9 cellular contexts compared by ENCODE assay signal in genomic region chr5:72137826-72138409, GRCh38. TPM values are rescaled to one million over a fixed set of nuclear protein-coding genes. Genes with fewer than 3 reads are reported as not detected.
DNase-seq lines count a peak whose midpoint lies in the region; ATAC-seq, FAIRE-seq and TF ChIP-seq lines count a peak whose summit lies in the region.
"Had no signal": no experiment of that assay in that cellular context is flagged by ENCODE, and none has a peak within 500 bp of the region (broad histone marks: within the 10 kb centered on the region; RNA-seq: fewer than 3 reads in every experiment).

No MANE protein-coding gene starts in this region.

- in situ Hi-C loops in GM12878 (cut with MboI) = loop anchor here (5.0 kb wide), 1 partner anchor 169 kb away; no protein-coding TSS in a partner anchor

- peak; percentile 42 for ATAC-seq in HG03354 (IDR thresholded peaks at IDR 0.05; ENCODE audit: poor library complexity, severe bottlenecking, unreplicated experiment)
- ATAC-seq in GM12878 = peak; percentile 64
- no peak for ATAC-seq in lower lobe of right lung
- no peak for ATAC-seq in GM18498 (IDR thresholded peaks at IDR 0.05; ENCODE audit: unreplicated experiment)
- ATAC-seq in GM21717 (IDR thresholded peaks at IDR 0.05; ENCODE audit: unreplicated experiment) = no peak

- no peak for TF ChIP-seq EP300 in GM12878 (IDR thresholded peaks at IDR 0.05; ENCODE audit: borderline replicate concordance in 1 of 2, control insufficient read depth in 1 of 2, low read depth in 2 of 2, low read length in 2 of 2)
- TF ChIP-seq EP300 in suprapubic skin (IDR thresholded peaks at IDR 0.05) = no peak

- intact Hi-C loops in GM12878 (cut with micrococcal nuclease; ENCODE audit: unreplicated experiment) = loop anchor here (1.0 to 5.0 kb wide), 3 partner anchors 107 to 170 kb away; no protein-coding TSS in a partner anchor
- intact Hi-C loops in lower lobe of right lung (cut with DNase I) = no loop called here

- no peak overlapping the region for H3K9ac ChIP-seq in GM12878 (ENCODE audit: control insufficient read depth, insufficient read depth, low read length)

- peaks cover 6% of the 10 kb centered on the region; the same call in 1 of the 2 replicates for H3K4me1 ChIP-seq in GM12878 (ENCODE audit: control insufficient read depth, insufficient read depth, low read length)
- peaks cover 4% of the 10 kb centered on the region for H3K4me1 ChIP-seq in lower lobe of right lung
- peaks cover 21% of the 10 kb centered on the region for H3K4me1 ChIP-seq in suprapubic skin

- BruUV-seq in GM12878 (replicated peaks; lab: Mats Ljungman, UMichigan) = no TSS peak

- POLR2A ChIA-PET in BJ (lab: Charles Lee) = no interaction called here
- POLR2A ChIA-PET in GM12878 (lab: Charles Lee) = no interaction called here

- H3K27ac ChIP-seq in GM12878 (ENCODE audit: control insufficient read depth, insufficient read depth) (no peak overlapping the region), lower lobe of right lung (no peak overlapping the region), suprapubic skin (no peak overlapping the region)

- SMC1A ChIA-PET in GM12878 (lab: Charles Lee; ENCODE audit: uncharacterized antibody, unreplicated experiment) = interaction anchor here (0.9 kb wide), 2 partner anchors 104 to 173 kb away, joined by 3 read pairs; no protein-coding TSS in a partner anchor

- no peaks in the 10 kb centered on the region for H3K27me3 ChIP-seq in BJ (ENCODE audit: control insufficient read depth, insufficient read depth, low read length)
- peaks cover 1 to 6% of the 10 kb centered on the region in 2 experiments; a peak in 3 of 4 replicates for H3K27me3 ChIP-seq in GM12878 (replicated peaks in 1 of 2; ENCODE audit: control insufficient read depth in 2 of 2, insufficient read depth in 2 of 2, low read length in 1 of 2)
- H3K27me3 ChIP-seq in lower lobe of right lung (ENCODE audit: low read depth) = no peaks in the 10 kb centered on the region
- H3K27me3 ChIP-seq in suprapubic skin = no peaks in the 10 kb centered on the region

- no peak for TF ChIP-seq POLR2A in GM12878 (IDR thresholded peaks at IDR 0.05; ENCODE audit: low read depth, low read length)
- TF ChIP-seq POLR2A in suprapubic skin (IDR thresholded peaks at IDR 0.05) = no peak

- H3K4me3 ChIP-seq in BJ (ENCODE audit: low read depth, low read length) (no peak overlapping the region), GM12878 (no peak overlapping the region), lower lobe of right lung (no peak overlapping the region), suprapubic skin (no peak overlapping the region)

- H3K36me3 ChIP-seq in BJ (ENCODE audit: control insufficient read depth, insufficient read depth, low read length) (no peaks in the 10 kb centered on the region), GM12878 (ENCODE audit: control insufficient read depth in 2 of 2, insufficient read depth in 2 of 2, low read length in 1 of 2) (no peaks in the 10 kb centered on the region), lower lobe of right lung (no peaks in the 10 kb centered on the region), suprapubic skin (no peaks in the 10 kb centered on the region)

- H3K9me3 ChIP-seq in GM12878 (replicated peaks; ENCODE audit: control insufficient read depth, insufficient read depth, low read length) (no peaks in the 10 kb centered on the region), lower lobe of right lung (no peaks in the 10 kb centered on the region), suprapubic skin (no peaks in the 10 kb centered on the region)

- no peak overlapping the region for H3K4me2 ChIP-seq in GM12878 (ENCODE audit: control insufficient read depth, insufficient read depth)

- TF ChIP-seq RAD21 in GM12878 (IDR thresholded peaks at IDR 0.05; ENCODE audit: insufficient read depth, low read depth, low read length) = peak; percentile 67

- no peaks in the 10 kb centered on the region for H4K20me1 ChIP-seq in GM12878 (ENCODE audit: control insufficient read depth, insufficient read depth)

- FAIRE-seq in GM12878 (lab: Jason Lieb, UNC) = peak; percentile 92

- H3K79me2 ChIP-seq in GM12878 (ENCODE audit: control insufficient read depth, insufficient read depth, low read length) = no peaks in the 10 kb centered on the region

- no peak overlapping the region for H2AFZ ChIP-seq in GM12878 (ENCODE audit: control insufficient read depth, low read depth, low read length)

- WGBS in GM12878 (ENCODE audit: insufficient coverage, insufficient replicate concordance, low lambda C conversion rate, missing lambda C conversion rate) = 0% methylated on average over 2 of the region's 2 CpGs
- WGBS in suprapubic skin = 53% methylated on average over 2 of the region's 2 CpGs

- no peak for DNase-seq in BJ (ENCODE audit: low read depth)
- no peak for DNase-seq in GM12878 (ENCODE audit: low read depth, low spot score)
- DNase-seq in lower lobe of right lung = no peak
- DNase-seq in suprapubic skin (ENCODE audit: low spot score in 2 of 2) = no peak
- no peak for DNase-seq in putamen (ENCODE audit: low spot score)
- DNase-seq: NCI-H146 had no signal

- RAD21 ChIA-PET in GM12878 (lab: Charles Lee; ENCODE audit: unreplicated experiment) = interaction anchor here (1.0 kb wide), 1 partner anchor 171 kb away, joined by 4 read pairs; no protein-coding TSS in a partner anchor

- peak; percentile 48 for TF ChIP-seq CTCF in BJ (IDR thresholded peaks at IDR 0.05; ENCODE audit: insufficient read depth, low read depth, low read length)
- TF ChIP-seq CTCF in GM12878 (IDR thresholded peaks at IDR 0.05 in 2 of 3, conservative IDR thresholded peaks at IDR 0.05 in 1 of 3; ENCODE audit: control insufficient read depth in 2 of 3, extremely low read depth in 1 of 3, insufficient read depth in 1 of 3, low read depth in 3 of 3, low read length in 3 of 3) = peak; percentile 43 to 59 (median 44); a peak in 5 of 6 replicates
- peak; percentile 51 for TF ChIP-seq CTCF in lower lobe of right lung (IDR thresholded peaks at IDR 0.05)
- peak in 1 of 2 donors; percentile 26 for TF ChIP-seq CTCF in suprapubic skin (IDR thresholded peaks at IDR 0.05)

- CTCF ChIA-PET in BJ (lab: Yijun Ruan, JAX) (no interaction called here), GM12878 (lab: Yijun Ruan, JAX) (interaction anchor here (0.9 to 1.1 kb wide), 5 partner anchors 107 to 171 kb away, joined by 3 to 10 read pairs (median 5); no protein-coding TSS in a partner anchor)

TF ChIP-seq in GM12878, 131 proteins besides CTCF, POLR2A, EP300 and RAD21:
- TF ChIP-seq CREB1 (IDR thresholded peaks at IDR 0.05; ENCODE audit: low read depth) (no peak), SMC3 (IDR thresholded peaks at IDR 0.05; ENCODE audit: borderline replicate concordance, low read length) (peak; percentile 76; the same call in 1 of the 2 replicates)

RNA-seq across cellular contexts. Expression of gene MAP1B, which starts 30.6 kb away (rescaled TPM):
- 27.1 and 30.9 TPM in 2 replicates for polyA plus RNA-seq in BJ (2011; rRNA removed)
- 101 and 174 TPM in 2 replicates for polyA minus RNA-seq in BJ (2011; rRNA and poly(A)+ RNA removed)
- 0.19 TPM in 1 of 2 replicates, not detected in the other for total RNA-seq in GM12878 (2013; cell fraction: nucleolus; rRNA removed)
- under 0.01 and 0.06 TPM in 2 replicates for total RNA-seq in GM12878 (2014; rRNA removed)
- 0.04 and 0.09 TPM in 2 replicates for total RNA-seq in GM12878 (2014; rRNA removed; fragmentation: Illumina TruSeq; extraction: Trizol)
- 0.36 and 0.61 TPM in 2 replicates for total RNA-seq in GM12878 (2021)
- polyA plus RNA-seq in GM12878 (2011; ENCODE audit: low read depth) = 0.09 TPM
- not detected in 2 replicates for polyA plus RNA-seq in GM12878 (2011; rRNA removed)
- not detected in 2 replicates for polyA plus RNA-seq in GM12878 (2011; cell fraction: cytosol; rRNA removed)
- 0.01 TPM in 1 of 2 replicates, not detected in the other for polyA plus RNA-seq in GM12878 (2011; cell fraction: nucleus; rRNA removed)
- 0.09 and 0.20 TPM in 2 replicates for polyA plus RNA-seq in GM12878 (2012)
- 0.06 and 0.08 TPM in 2 replicates for polyA plus RNA-seq in GM12878 (2014; fragmentation: Illumina TruSeq; extraction: Trizol)
- polyA plus RNA-seq in GM12878 (2014; fragmentation: Nextera tagmentation; extraction: Ambion mirVana) = under 1 TPM; 0.02 to 0.16 TPM
- polyA plus RNA-seq in GM12878 (2014; rRNA removed) = 0.03 and 0.05 TPM in 2 replicates
- polyA plus RNA-seq in GM12878 (2016; fragmentation: Nextera tagmentation; extraction: Ambion mirVana) = under 1 TPM; 0.62 to 0.81 TPM
- not detected in 2 replicates for polyA minus RNA-seq in GM12878 (2011; rRNA and poly(A)+ RNA removed)
- polyA minus RNA-seq in GM12878 (2011; cell fraction: cytosol; rRNA and poly(A)+ RNA removed) = not detected in 2 replicates
- polyA minus RNA-seq in GM12878 (2011; cell fraction: nucleus; rRNA and poly(A)+ RNA removed) = not detected in 2 replicates
- total RNA-seq in lower lobe of right lung = 20.6 TPM
- total RNA-seq in suprapubic skin = 100 to 1,000 TPM in 1 of 4 donors, 10 to 100 TPM in 3; 38.1 to 172 (median 67.5) TPM

Comparison
In these comparisons a context has a peak if more than half of its experiments do, and no peak if none do; other contexts are left out.
1. ATAC-seq: peak in HG03354 (single experiment) and GM12878 (single experiment); none in lower lobe of right lung (0 of 2), GM18498 (single experiment) and GM21717 (single experiment).
2. RNA of gene MAP1B, which starts 30.6 kb away (total RNA-seq): 38.1 to 172 TPM in suprapubic skin and 20.6 TPM in lower lobe of right lung (single experiment); under 0.01 to 0.61 TPM in GM12878; every median in the first group is over 10 times any median in the second.